Comparison of ENCODE assay signal across 1 cellular context in genomic region chr2:74553892-74554820, GRCh38.
TF ChIP-seq lines count a peak whose summit lies in the region.

Gene DOK1, plus strand, starts transcription at chr2:74554720. Its CDS starts 35 bp downstream, at chr2:74554755.
Gene LOXL3, minus strand, starts transcription at chr2:74553942. Its CDS starts 1,308 bp downstream, at chr2:74552634.

TF ChIP-seq in K562, 482 proteins besides CTCF, POLR2A, EP300 and RAD21 (continued from another document and continues in another):
- no peak for TF ChIP-seq ZBTB2 (IDR thresholded peaks at IDR 0.05)
- TF ChIP-seq KLF1 (tag; IDR thresholded peaks at IDR 0.05), result peak; percentile 82
- TF ChIP-seq MTA3 (IDR thresholded peaks at IDR 0.05; ENCODE audit: borderline replicate concordance), result peak; percentile 99
- TF ChIP-seq ZNF232 (CRISPR knock-in tag; IDR thresholded peaks at IDR 0.05), result no peak
- TF ChIP-seq ZNF655 (CRISPR knock-in tag; IDR thresholded peaks at IDR 0.05), result no peak
- TF ChIP-seq L3MBTL2 (IDR thresholded peaks at IDR 0.05), result no peak; the same call in 1 of the 2 replicates
- TF ChIP-seq FOXK2 (conservative IDR thresholded peaks at IDR 0.05 in 1 of 2, IDR thresholded peaks at IDR 0.05 in 1 of 2; ENCODE audit: low read depth in 2 of 2), result peak in 1 of 2 experiments; percentile 16; a peak in 1 of 4 replicates
- TF ChIP-seq PRMT5 (CRISPR knock-in tag; IDR thresholded peaks at IDR 0.05), result no peak
- TF ChIP-seq CBX3 (IDR thresholded peaks at IDR 0.05; ENCODE audit: borderline replicate concordance in 1 of 2, low read length in 2 of 2), result no peak
- 0 out of 2 replicates have a peak, but pooled peaks have one; percentile 32 for TF ChIP-seq THAP7 (CRISPR knock-in tag; IDR thresholded peaks at IDR 0.05)
- TF ChIP-seq MXI1 (IDR thresholded peaks at IDR 0.05; ENCODE audit: low read depth, low read length), result no peak
- TF ChIP-seq ZNF324 (CRISPR knock-in tag; IDR thresholded peaks at IDR 0.05), result no peak
- peak; percentile 75 for TF ChIP-seq ZFX (CRISPR knock-in tag; IDR thresholded peaks at IDR 0.05)
- TF ChIP-seq RUNX1 (IDR thresholded peaks at IDR 0.05; ENCODE audit: low read depth), result no peak
- TF ChIP-seq TFAM (CRISPR knock-in tag; conservative IDR thresholded peaks at IDR 0.05), result no peak
- peak; percentile 66 for TF ChIP-seq RBFOX2 (IDR thresholded peaks at IDR 0.05; ENCODE audit: low read depth, low read length)
- peak; percentile 88 for TF ChIP-seq ELF1 (tag; IDR thresholded peaks at IDR 0.05)
- TF ChIP-seq ZNF23 (CRISPR knock-in tag; IDR thresholded peaks at IDR 0.05), result no peak
- peak; percentile 75 for TF ChIP-seq JUN (IDR thresholded peaks at IDR 0.05; ENCODE audit: borderline replicate concordance, low read depth, low read length)
- TF ChIP-seq JUN (CRISPR knock-in tag; IDR thresholded peaks at IDR 0.05; ENCODE audit: borderline replicate concordance), result 0 out of 2 replicates have a peak, but pooled peaks have one; percentile 13
- TF ChIP-seq MAZ (CRISPR knock-in tag; conservative IDR thresholded peaks at IDR 0.05 in 1 of 2, IDR thresholded peaks at IDR 0.05 in 1 of 2), result peak; percentile 87 to 97
- TF ChIP-seq ZNF318 (IDR thresholded peaks at IDR 0.05; ENCODE audit: borderline replicate concordance in 1 of 2, low read depth in 1 of 2), result no peak
- TF ChIP-seq KLF16 (IDR thresholded peaks at IDR 0.05), result no peak
- TF ChIP-seq TCFL5 (CRISPR knock-in tag; conservative IDR thresholded peaks at IDR 0.05), result no peak
- TF ChIP-seq MEF2A (IDR thresholded peaks at IDR 0.05; ENCODE audit: control insufficient read depth, low read depth, low read length), result no peak
- TF ChIP-seq E2F6 (IDR thresholded peaks at IDR 0.05; ENCODE audit: borderline replicate concordance in 1 of 2, extremely low read depth in 1 of 2, insufficient read depth in 1 of 2, insufficient read length in 1 of 2, low read depth in 1 of 2, low read length in 1 of 2, poor library complexity in 1 of 2, severe bottlenecking in 1 of 2), result peak in 1 of 2 experiments; percentile 72
- no peak for TF ChIP-seq ZNF24 (IDR thresholded peaks at IDR 0.05)
- TF ChIP-seq SMARCE1 (IDR thresholded peaks at IDR 0.05), result 0 out of 2 replicates have a peak, but pooled peaks have one; percentile 21
- TF ChIP-seq HIVEP1 (CRISPR knock-in tag; IDR thresholded peaks at IDR 0.05), result no peak
- TF ChIP-seq THRAP3 (IDR thresholded peaks at IDR 0.05; ENCODE audit: borderline replicate concordance), result no peak
- TF ChIP-seq ZNF277 (CRISPR knock-in tag; IDR thresholded peaks at IDR 0.05; ENCODE audit: borderline replicate concordance), result no peak
- TF ChIP-seq U2AF1 (optimal IDR thresholded peaks at IDR 0.05; ENCODE audit: low read depth, low read length), result peak; percentile 92
- peak; percentile 50; the same call in 1 of the 2 replicates for TF ChIP-seq ZBTB7A (IDR thresholded peaks at IDR 0.05; ENCODE audit: borderline replicate concordance, control insufficient read depth, low read depth, low read length)
- TF ChIP-seq SRSF7 (optimal IDR thresholded peaks at IDR 0.05; ENCODE audit: low read depth, low read length), result no peak
- no peak for TF ChIP-seq ZKSCAN8 (CRISPR knock-in tag; IDR thresholded peaks at IDR 0.05)
- TF ChIP-seq C11orf30 (IDR thresholded peaks at IDR 0.05; ENCODE audit: low read depth), result peak; percentile 100
- no peak for TF ChIP-seq E4F1 (CRISPR knock-in tag; IDR thresholded peaks at IDR 0.05; ENCODE audit: borderline replicate concordance)
- TF ChIP-seq MED1 (CRISPR knock-in tag; IDR thresholded peaks at IDR 0.05; ENCODE audit: borderline replicate concordance), result no peak
- TF ChIP-seq ELF4 (CRISPR knock-in tag; IDR thresholded peaks at IDR 0.05), result no peak
- TF ChIP-seq EP400 (IDR thresholded peaks at IDR 0.05), result peak; percentile 74; the same call in 1 of the 2 replicates
- TF ChIP-seq ESRRA (IDR thresholded peaks at IDR 0.05; ENCODE audit: borderline replicate concordance, low read depth), result peak; percentile 82
- TF ChIP-seq VEZF1 (CRISPR knock-in tag; IDR thresholded peaks at IDR 0.05), result peak; percentile 98
- no peak for TF ChIP-seq DMBX1 (CRISPR knock-in tag; IDR thresholded peaks at IDR 0.05; ENCODE audit: borderline replicate concordance)
- TF ChIP-seq HMGN3 (IDR thresholded peaks at IDR 0.05; ENCODE audit: borderline replicate concordance, extremely low read depth, insufficient read length, low read depth, low read length), result peak; percentile 83
- no peak for TF ChIP-seq CAMTA2 (CRISPR knock-in tag; conservative IDR thresholded peaks at IDR 0.05)
- TF ChIP-seq JUNB (CRISPR knock-in tag; conservative IDR thresholded peaks at IDR 0.05), result peak; percentile 96
- peak; percentile 29; the same call in 1 of the 2 replicates for TF ChIP-seq SMARCC2 (IDR thresholded peaks at IDR 0.05; ENCODE audit: low read depth)
